Comparison of ENCODE assay signal across 16 cellular contexts in genomic region chr7:129841465-129841864, GRCh38.
DNase-seq lines count a peak whose midpoint lies in the region; ATAC-seq and TF ChIP-seq lines count a peak whose summit lies in the region.
"Had no signal": no experiment of that assay in that cellular context is flagged by ENCODE, and none has a peak within 500 bp of the region (broad histone marks: within the 10 kb centered on the region; RNA-seq: fewer than 3 reads in every experiment).

No MANE protein-coding gene starts in this region.

- no peak overlapping the region for H3K4me3 ChIP-seq in left ventricle myocardium inferior
- H3K4me3 ChIP-seq in upper lobe of right lung, result no peak overlapping the region

- DNase-seq in left ventricle myocardium inferior (no peak), Right ventricle myocardium superior (no peak), SKM-1 treated with dmso at 0.1 percent for 144 hours (lab: John Stamatoyannopoulos, UW; ENCODE audit: unreplicated experiment) (peak; percentile 64), upper lobe of right lung (no peak), foreskin melanocyte (no peak), SHP77 (lab: John Stamatoyannopoulos, UW) (no peak)
- DNase-seq in effector CD8-positive, alpha-beta T cell (lab: John Stamatoyannopoulos, UW), result no peak
- DNase-seq: activated CD4-positive, alpha-beta T cell treated with anti-CD3 and anti-CD28 coated beads, Interleukin-2, amount 50 U/mL, for 48 hours; activated effector memory CD4-positive, alpha-beta T cell treated with Interleukin-2 at 50 U/mL for 16 hours; GDM1; glutamatergic neuron; NCI-H146; NCI-H446; occipital lobe; stimulated activated CD4-positive, alpha-beta T cell treated with anti-CD3 and anti-CD28 coated beads, Interleukin-2, amount 100 ng/mL, for 48 hours had no signal

- peaks cover 86% of the 10 kb centered on the region for H3K4me1 ChIP-seq in left ventricle myocardium inferior
- peaks cover 15% of the 10 kb centered on the region for H3K4me1 ChIP-seq in upper lobe of right lung

- ATAC-seq in Right ventricle myocardium superior (ENCODE audit: poor library complexity), result no peak
- ATAC-seq in esophagus mucosa, result peak; percentile 7
- ATAC-seq in upper lobe of right lung, result peak; percentile 48

- H3K36me3 ChIP-seq in left ventricle myocardium inferior (peaks cover 15% of the 10 kb centered on the region), upper lobe of right lung (peaks cover 20% of the 10 kb centered on the region)

- H3K27me3 ChIP-seq in left ventricle myocardium inferior (ENCODE audit: low read depth) (no peaks in the 10 kb centered on the region), upper lobe of right lung (no peaks in the 10 kb centered on the region)

- H3K9me3 ChIP-seq in left ventricle myocardium inferior (replicated peaks) (no peaks in the 10 kb centered on the region), upper lobe of right lung (no peaks in the 10 kb centered on the region)

- TF ChIP-seq CTCF in left ventricle myocardium inferior (IDR thresholded peaks at IDR 0.05; ENCODE audit: borderline replicate concordance) (no peak), upper lobe of right lung (IDR thresholded peaks at IDR 0.05) (no peak)

- peak overlapping the region; percentile 66 for H3K27ac ChIP-seq in left ventricle myocardium inferior (replicated peaks)
- H3K27ac ChIP-seq in upper lobe of right lung, result no peak overlapping the region

- intact Hi-C loops in left ventricle myocardium inferior (cut with micrococcal nuclease) (no loop called here), Right ventricle myocardium superior (cut with DNase I) (no loop called here), upper lobe of right lung (cut with DNase I) (no loop called here)
